In the genomic region with DNA sequence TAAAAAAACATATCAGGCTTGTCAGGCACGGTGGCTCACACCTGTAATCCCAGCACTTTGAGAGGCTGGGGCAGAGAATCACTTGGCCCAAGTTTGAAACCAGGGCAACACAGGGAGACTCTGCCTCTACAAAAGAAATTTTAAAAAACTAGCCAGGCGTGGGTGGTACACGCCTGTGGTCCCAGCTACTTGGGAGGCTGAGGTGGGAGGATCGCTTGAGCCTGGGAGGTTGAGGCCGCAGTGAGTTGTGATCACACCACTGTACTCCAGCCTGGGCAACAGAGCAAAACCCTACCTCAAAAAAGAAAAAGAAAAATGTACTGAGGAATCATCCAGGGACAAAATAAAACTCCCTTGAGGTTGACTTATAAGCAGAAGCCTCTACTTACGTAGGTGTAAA, we compare ENCODE assay signal across 2 cellular contexts.
TF ChIP-seq lines count a peak whose summit lies in the region.

No MANE protein-coding gene starts in this region.

TF ChIP-seq in HCT116, 20 proteins besides CTCF, POLR2A, EP300 and RAD21:
- TF ChIP-seq ZNF274 (IDR thresholded peaks at IDR 0.05; ENCODE audit: low read depth, low read length): no peak

TF ChIP-seq in GM23338, 12 proteins besides CTCF, POLR2A, EP300 and RAD21:
- TF ChIP-seq, protein P1, sequence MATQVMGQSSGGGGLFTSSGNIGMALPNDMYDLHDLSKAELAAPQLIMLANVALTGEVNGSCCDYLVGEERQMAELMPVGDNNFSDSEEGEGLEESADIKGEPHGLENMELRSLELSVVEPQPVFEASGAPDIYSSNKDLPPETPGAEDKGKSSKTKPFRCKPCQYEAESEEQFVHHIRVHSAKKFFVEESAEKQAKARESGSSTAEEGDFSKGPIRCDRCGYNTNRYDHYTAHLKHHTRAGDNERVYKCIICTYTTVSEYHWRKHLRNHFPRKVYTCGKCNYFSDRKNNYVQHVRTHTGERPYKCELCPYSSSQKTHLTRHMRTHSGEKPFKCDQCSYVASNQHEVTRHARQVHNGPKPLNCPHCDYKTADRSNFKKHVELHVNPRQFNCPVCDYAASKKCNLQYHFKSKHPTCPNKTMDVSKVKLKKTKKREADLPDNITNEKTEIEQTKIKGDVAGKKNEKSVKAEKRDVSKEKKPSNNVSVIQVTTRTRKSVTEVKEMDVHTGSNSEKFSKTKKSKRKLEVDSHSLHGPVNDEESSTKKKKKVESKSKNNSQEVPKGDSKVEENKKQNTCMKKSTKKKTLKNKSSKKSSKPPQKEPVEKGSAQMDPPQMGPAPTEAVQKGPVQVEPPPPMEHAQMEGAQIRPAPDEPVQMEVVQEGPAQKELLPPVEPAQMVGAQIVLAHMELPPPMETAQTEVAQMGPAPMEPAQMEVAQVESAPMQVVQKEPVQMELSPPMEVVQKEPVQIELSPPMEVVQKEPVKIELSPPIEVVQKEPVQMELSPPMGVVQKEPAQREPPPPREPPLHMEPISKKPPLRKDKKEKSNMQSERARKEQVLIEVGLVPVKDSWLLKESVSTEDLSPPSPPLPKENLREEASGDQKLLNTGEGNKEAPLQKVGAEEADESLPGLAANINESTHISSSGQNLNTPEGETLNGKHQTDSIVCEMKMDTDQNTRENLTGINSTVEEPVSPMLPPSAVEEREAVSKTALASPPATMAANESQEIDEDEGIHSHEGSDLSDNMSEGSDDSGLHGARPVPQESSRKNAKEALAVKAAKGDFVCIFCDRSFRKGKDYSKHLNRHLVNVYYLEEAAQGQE (IDR thresholded peaks at IDR 0.05; ENCODE audit: unreplicated experiment): no peak
- TF ChIP-seq, protein P2, sequence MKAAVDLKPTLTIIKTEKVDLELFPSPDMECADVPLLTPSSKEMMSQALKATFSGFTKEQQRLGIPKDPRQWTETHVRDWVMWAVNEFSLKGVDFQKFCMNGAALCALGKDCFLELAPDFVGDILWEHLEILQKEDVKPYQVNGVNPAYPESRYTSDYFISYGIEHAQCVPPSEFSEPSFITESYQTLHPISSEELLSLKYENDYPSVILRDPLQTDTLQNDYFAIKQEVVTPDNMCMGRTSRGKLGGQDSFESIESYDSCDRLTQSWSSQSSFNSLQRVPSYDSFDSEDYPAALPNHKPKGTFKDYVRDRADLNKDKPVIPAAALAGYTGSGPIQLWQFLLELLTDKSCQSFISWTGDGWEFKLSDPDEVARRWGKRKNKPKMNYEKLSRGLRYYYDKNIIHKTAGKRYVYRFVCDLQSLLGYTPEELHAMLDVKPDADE (IDR thresholded peaks at IDR 0.05): no peak
- TF ChIP-seq EZH2 (IDR thresholded peaks at IDR 0.05; ENCODE audit: low read depth, unreplicated experiment) (no peak), JUNB (IDR thresholded peaks at IDR 0.05; ENCODE audit: unreplicated experiment) (no peak), ZNF114 (CRISPR knock-in tag; IDR thresholded peaks at IDR 0.05) (no peak), EZH2phosphoT487 (IDR thresholded peaks at IDR 0.05; ENCODE audit: unreplicated experiment) (no peak), STAT1 (IDR thresholded peaks at IDR 0.05; ENCODE audit: unreplicated experiment) (no peak), NANOG (IDR thresholded peaks at IDR 0.05; ENCODE audit: borderline replicate concordance) (no peak), CREB1 (CRISPR knock-in tag; IDR thresholded peaks at IDR 0.05; ENCODE audit: low read depth) (no peak), POLR2AphosphoS5 (IDR thresholded peaks at IDR 0.05; ENCODE audit: low read depth) (no peak), ZNF331 (CRISPR knock-in tag; IDR thresholded peaks at IDR 0.05; ENCODE audit: low read depth) (no peak)
- TF ChIP-seq, protein P3, sequence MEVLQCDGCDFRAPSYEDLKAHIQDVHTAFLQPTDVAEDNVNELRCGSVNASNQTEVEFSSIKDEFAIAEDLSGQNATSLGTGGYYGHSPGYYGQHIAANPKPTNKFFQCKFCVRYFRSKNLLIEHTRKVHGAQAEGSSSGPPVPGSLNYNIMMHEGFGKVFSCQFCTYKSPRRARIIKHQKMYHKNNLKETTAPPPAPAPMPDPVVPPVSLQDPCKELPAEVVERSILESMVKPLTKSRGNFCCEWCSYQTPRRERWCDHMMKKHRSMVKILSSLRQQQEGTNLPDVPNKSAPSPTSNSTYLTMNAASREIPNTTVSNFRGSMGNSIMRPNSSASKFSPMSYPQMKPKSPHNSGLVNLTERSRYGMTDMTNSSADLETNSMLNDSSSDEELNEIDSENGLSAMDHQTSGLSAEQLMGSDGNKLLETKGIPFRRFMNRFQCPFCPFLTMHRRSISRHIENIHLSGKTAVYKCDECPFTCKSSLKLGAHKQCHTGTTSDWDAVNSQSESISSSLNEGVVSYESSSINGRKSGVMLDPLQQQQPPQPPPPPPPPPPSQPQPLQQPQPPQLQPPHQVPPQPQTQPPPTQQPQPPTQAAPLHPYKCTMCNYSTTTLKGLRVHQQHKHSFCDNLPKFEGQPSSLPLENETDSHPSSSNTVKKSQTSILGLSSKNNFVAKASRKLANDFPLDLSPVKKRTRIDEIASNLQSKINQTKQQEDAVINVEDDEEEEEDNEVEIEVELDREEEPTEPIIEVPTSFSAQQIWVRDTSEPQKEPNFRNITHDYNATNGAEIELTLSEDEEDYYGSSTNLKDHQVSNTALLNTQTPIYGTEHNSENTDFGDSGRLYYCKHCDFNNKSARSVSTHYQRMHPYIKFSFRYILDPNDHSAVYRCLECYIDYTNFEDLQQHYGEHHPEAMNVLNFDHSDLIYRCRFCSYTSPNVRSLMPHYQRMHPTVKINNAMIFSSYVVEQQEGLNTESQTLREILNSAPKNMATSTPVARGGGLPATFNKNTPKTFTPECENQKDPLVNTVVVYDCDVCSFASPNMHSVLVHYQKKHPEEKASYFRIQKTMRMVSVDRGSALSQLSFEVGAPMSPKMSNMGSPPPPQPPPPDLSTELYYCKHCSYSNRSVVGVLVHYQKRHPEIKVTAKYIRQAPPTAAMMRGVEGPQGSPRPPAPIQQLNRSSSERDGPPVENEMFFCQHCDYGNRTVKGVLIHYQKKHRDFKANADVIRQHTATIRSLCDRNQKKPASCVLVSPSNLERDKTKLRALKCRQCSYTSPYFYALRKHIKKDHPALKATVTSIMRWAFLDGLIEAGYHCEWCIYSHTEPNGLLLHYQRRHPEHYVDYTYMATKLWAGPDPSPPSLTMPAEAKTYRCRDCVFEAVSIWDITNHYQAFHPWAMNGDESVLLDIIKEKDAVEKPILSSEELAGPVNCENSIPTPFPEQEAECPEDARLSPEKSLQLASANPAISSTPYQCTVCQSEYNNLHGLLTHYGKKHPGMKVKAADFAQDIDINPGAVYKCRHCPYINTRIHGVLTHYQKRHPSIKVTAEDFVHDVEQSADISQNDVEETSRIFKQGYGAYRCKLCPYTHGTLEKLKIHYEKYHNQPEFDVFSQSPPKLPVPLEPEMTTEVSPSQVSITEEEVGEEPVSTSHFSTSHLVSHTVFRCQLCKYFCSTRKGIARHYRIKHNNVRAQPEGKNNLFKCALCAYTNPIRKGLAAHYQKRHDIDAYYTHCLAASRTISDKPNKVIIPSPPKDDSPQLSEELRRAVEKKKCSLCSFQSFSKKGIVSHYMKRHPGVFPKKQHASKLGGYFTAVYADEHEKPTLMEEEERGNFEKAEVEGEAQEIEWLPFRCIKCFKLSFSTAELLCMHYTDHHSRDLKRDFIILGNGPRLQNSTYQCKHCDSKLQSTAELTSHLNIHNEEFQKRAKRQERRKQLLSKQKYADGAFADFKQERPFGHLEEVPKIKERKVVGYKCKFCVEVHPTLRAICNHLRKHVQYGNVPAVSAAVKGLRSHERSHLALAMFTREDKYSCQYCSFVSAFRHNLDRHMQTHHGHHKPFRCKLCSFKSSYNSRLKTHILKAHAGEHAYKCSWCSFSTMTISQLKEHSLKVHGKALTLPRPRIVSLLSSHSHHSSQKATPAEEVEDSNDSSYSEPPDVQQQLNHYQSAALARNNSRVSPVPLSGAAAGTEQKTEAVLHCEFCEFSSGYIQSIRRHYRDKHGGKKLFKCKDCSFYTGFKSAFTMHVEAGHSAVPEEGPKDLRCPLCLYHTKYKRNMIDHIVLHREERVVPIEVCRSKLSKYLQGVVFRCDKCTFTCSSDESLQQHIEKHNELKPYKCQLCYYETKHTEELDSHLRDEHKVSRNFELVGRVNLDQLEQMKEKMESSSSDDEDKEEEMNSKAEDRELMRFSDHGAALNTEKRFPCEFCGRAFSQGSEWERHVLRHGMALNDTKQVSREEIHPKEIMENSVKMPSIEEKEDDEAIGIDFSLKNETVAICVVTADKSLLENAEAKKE (CRISPR knock-in tag; IDR thresholded peaks at IDR 0.05): no peak
TF ChIP-seq in GM23338: peak in this region for 0.
